In the genomic region with DNA sequence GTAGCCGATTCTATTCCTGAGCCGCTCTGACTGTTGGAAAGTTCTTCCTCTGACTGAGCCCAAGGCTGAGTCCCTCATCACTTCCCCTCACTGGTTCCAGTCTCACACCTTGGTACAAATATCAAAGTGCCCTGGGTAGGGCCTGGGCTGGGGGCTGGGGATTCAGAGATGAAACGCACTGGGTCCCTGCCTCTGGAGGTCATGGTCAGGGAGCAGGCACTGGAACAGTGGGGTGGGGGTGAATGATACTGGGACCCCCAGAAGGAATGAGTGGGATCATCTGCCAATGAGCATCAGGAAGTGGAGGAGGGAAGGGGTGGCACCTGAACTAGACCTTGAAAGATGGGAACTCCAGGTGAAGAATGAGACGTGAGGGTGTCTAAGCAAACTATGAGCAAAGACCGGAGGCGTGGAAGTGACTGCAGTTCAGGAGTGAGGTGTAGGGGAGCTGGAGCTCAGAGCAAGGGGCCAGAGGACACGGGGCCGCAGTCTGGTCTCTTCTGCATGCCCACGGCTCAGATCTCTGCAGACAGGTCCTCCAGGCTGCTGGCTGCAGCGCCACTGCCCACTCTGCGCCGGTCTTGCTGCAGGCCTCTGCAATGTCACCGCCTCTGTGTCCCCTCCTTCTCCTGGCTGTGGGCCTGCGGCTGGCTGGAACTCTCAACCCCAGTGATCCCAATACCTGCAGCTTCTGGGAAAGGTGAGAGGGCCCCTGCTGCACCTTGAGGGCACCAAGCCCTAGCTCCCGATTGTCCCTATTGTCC, we compare ENCODE assay signal across 28 cellular contexts. TPM values are rescaled to one million over a fixed set of nuclear protein-coding genes. Genes with fewer than 3 reads are reported as not detected.
"Had no signal": no experiment of that assay in that cellular context is flagged by ENCODE, and none has a peak within 500 bp of the region (broad histone marks: within the 10 kb centered on the region; RNA-seq: fewer than 3 reads in every experiment).

No MANE protein-coding gene starts in this region.

- ATAC-seq: activated CD8-positive, alpha-beta memory T cell treated with anti-CD3 and anti-CD28 coated beads, Interleukin-2, amount 10 ng/mL, durations not matched to agents 7 days and 5 days; activated CD8-positive, alpha-beta T cell treated with anti-CD3 and anti-CD28 coated beads for 36 hours; stimulated activated naive CD8-positive, alpha-beta T cell treated with anti-CD3 and anti-CD28 coated beads, Interleukin-15, amount 100 ng/mL, for 72 hours had no signal

- H3K4me3 ChIP-seq: ovary, prostate gland, tibial nerve had no signal

- H3K27ac ChIP-seq: ovary, prostate gland, WERI-Rb-1 had no signal

- DNase-seq: activated CD4-positive, alpha-beta T cell treated with anti-CD3 and anti-CD28 coated beads, Interleukin-2, amount 10 ng/mL, durations not matched to agents 7 days and 5 days; activated CD4-positive, CD25-positive, alpha-beta regulatory T cell treated with anti-CD3 and anti-CD28 coated beads, Interleukin-2, amount 50 U/mL, for 72 hours; activated CD8-positive, alpha-beta memory T cell treated with anti-CD3 and anti-CD28 coated beads, Interleukin-2, amount 10 ng/mL, durations not matched to agents 7 days and 5 days; activated CD8-positive, alpha-beta T cell treated with anti-CD3 and anti-CD28 coated beads for 36 hours; activated effector memory CD4-positive, alpha-beta T cell treated with anti-CD3 and anti-CD28 coated beads, Interleukin-2, amount 50 U/mL, for 16 hours; activated naive CD4-positive, alpha-beta T cell treated with anti-CD3 and anti-CD28 coated beads, Interleukin-2, amount 10 ng/mL, durations not matched to agents 7 days and 5 days; activated T-cell treated with anti-CD3 and anti-CD28 coated beads for 4 hours; amygdala; cerebellar nuclear complex; cortex of kidney; endodermal cell; foreskin fibroblast; immature natural killer cell; kidney glomerular epithelial cell; mesendoderm; naive B cell; ovary; stimulated activated CD4-positive, alpha-beta T cell treated with anti-CD3 and anti-CD28 coated beads, Interleukin-1b, Interleukin-23, amount 100 ng/mL, for 48 hours; stimulated activated naive CD8-positive, alpha-beta T cell treated with anti-CD3 and anti-CD28 coated beads, Interleukin-15, amount 100 ng/mL, for 72 hours; T-helper 1 cell; WERI-Rb-1 had no signal

- H3K27ac Mint-ChIP-seq: activated CD4-positive, alpha-beta T cell treated with anti-CD3 and anti-CD28 coated beads, Interleukin-2, amount 10 ng/mL, durations not matched to agents 7 days and 5 days; activated CD8-positive, alpha-beta memory T cell treated with anti-CD3 and anti-CD28 coated beads, Interleukin-2, amount 10 ng/mL, durations not matched to agents 7 days and 5 days; activated CD8-positive, alpha-beta T cell treated with anti-CD3 and anti-CD28 coated beads for 36 hours; activated naive CD4-positive, alpha-beta T cell treated with anti-CD3 and anti-CD28 coated beads, Interleukin-2, amount 10 ng/mL, durations not matched to agents 7 days and 5 days; endodermal cell; immature natural killer cell; naive B cell; stimulated activated naive CD8-positive, alpha-beta T cell treated with anti-CD3 and anti-CD28 coated beads, Interleukin-15, amount 100 ng/mL, for 72 hours had no signal

- H3K4me1 ChIP-seq: prostate gland had no signal

- H3K9me3 Mint-ChIP-seq: activated CD4-positive, alpha-beta T cell treated with anti-CD3 and anti-CD28 coated beads, Interleukin-2, amount 10 ng/mL, durations not matched to agents 7 days and 5 days; activated CD8-positive, alpha-beta T cell treated with anti-CD3 and anti-CD28 coated beads for 36 hours; activated naive CD4-positive, alpha-beta T cell treated with anti-CD3 and anti-CD28 coated beads, Interleukin-2, amount 10 ng/mL, durations not matched to agents 7 days and 5 days; endodermal cell; naive B cell; stimulated activated naive CD8-positive, alpha-beta T cell treated with anti-CD3 and anti-CD28 coated beads, Interleukin-15, amount 100 ng/mL, for 72 hours had no signal

- FAIRE-seq: TTC549 had no signal

- H3K4me1 Mint-ChIP-seq: endodermal cell, immature natural killer cell had no signal

- H3K4me3 Mint-ChIP-seq: activated CD4-positive, alpha-beta T cell treated with anti-CD3 and anti-CD28 coated beads, Interleukin-2, amount 10 ng/mL, durations not matched to agents 7 days and 5 days; activated CD8-positive, alpha-beta memory T cell treated with anti-CD3 and anti-CD28 coated beads, Interleukin-2, amount 10 ng/mL, durations not matched to agents 7 days and 5 days; activated CD8-positive, alpha-beta T cell treated with anti-CD3 and anti-CD28 coated beads for 36 hours; activated naive CD4-positive, alpha-beta T cell treated with anti-CD3 and anti-CD28 coated beads, Interleukin-2, amount 10 ng/mL, durations not matched to agents 7 days and 5 days; endodermal cell; immature natural killer cell; stimulated activated naive CD8-positive, alpha-beta T cell treated with anti-CD3 and anti-CD28 coated beads, Interleukin-15, amount 100 ng/mL, for 72 hours had no signal

- H3K9me3 ChIP-seq: ovary, prostate gland, tibial nerve had no signal

- H3K27me3 ChIP-seq: ovary had no signal

- H3K36me3 Mint-ChIP-seq: activated CD8-positive, alpha-beta memory T cell treated with anti-CD3 and anti-CD28 coated beads, Interleukin-2, amount 10 ng/mL, durations not matched to agents 7 days and 5 days; activated naive CD4-positive, alpha-beta T cell treated with anti-CD3 and anti-CD28 coated beads, Interleukin-2, amount 10 ng/mL, durations not matched to agents 7 days and 5 days; immature natural killer cell; naive B cell had no signal

- H3K36me3 ChIP-seq: ovary, prostate gland, WERI-Rb-1 had no signal

RNA-seq across cellular contexts. Expression of a gene that starts 10.0 kb away (rescaled TPM):
- total RNA-seq: activated CD8-positive, alpha-beta memory T cell treated with anti-CD3 and anti-CD28 coated beads, Interleukin-2, amount 10 ng/mL, durations not matched to agents 7 days and 5 days had no signal

RNA-seq across cellular contexts. Expression of a gene that starts 16.9 kb away (rescaled TPM):
- total RNA-seq: activated CD4-positive, alpha-beta T cell treated with anti-CD3 and anti-CD28 coated beads, Interleukin-2, amount 10 ng/mL, durations not matched to agents 7 days and 5 days; activated CD8-positive, alpha-beta memory T cell treated with anti-CD3 and anti-CD28 coated beads, Interleukin-2, amount 10 ng/mL, durations not matched to agents 7 days and 5 days; activated CD8-positive, alpha-beta T cell treated with anti-CD3 and anti-CD28 coated beads for 36 hours; bronchial epithelial cell; endodermal cell; epithelial cell of proximal tubule; lower leg skin had no signal
- polyA plus RNA-seq: immature natural killer cell, urinary bladder had no signal

RNA-seq across cellular contexts. Expression of a gene that starts 42.8 kb away (rescaled TPM):
- total RNA-seq: bronchial epithelial cell, epithelial cell of proximal tubule had no signal

RNA-seq across cellular contexts. Expression of a gene that starts 44.6 kb away (rescaled TPM):
- total RNA-seq: bronchial epithelial cell, epithelial cell of proximal tubule, lower leg skin had no signal
- polyA plus RNA-seq: immature natural killer cell had no signal
